Comparison of ENCODE assay signal across 17 cellular contexts in the genomic region with DNA sequence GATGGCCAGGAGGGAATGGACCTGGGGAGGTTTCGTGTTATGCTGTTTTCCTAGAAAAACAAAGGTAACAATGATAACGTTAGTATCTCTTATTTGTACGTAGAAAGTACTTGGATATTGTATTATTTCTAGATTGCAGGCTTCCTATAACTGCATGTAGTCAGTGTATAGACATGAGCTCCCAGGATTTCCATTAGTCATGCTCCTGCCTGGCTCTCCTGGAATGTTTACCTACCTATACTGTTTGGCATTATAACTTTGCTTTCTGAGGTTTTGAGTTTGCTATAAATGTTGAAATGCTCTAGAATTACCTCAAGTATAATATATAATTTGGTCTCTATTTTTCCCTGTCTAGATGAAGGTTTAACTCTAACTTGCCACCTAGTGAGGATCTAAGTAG.
"Had no signal": no experiment of that assay in that cellular context is flagged by ENCODE, and none has a peak within 500 bp of the region (broad histone marks: within the 10 kb centered on the region; RNA-seq: fewer than 3 reads in every experiment).

No MANE protein-coding gene starts in this region.

- ATAC-seq: foreskin keratinocyte, pancreas had no signal

- H3K9me3 ChIP-seq: breast epithelium, left lung, pancreas, stomach had no signal

- H3K4me1 Mint-ChIP-seq: neural crest cell had no signal

- H3K4me3 Mint-ChIP-seq: activated CD4-positive, alpha-beta T cell treated with anti-CD3 and anti-CD28 coated beads, Interleukin-2, amount 10 ng/mL, durations not matched to agents 7 days and 5 days; activated naive CD4-positive, alpha-beta T cell treated with anti-CD3 and anti-CD28 coated beads, Interleukin-2, amount 10 ng/mL, durations not matched to agents 7 days and 5 days; neural crest cell; T-helper 1 cell treated with Interleukin-12 subunit alpha and Interleukin-12 subunit beta and Interleukin-4 antibody, amounts not matched to agents 30 μg/mL and 1 μg/mL, for 36 hours had no signal

- H3K27ac ChIP-seq: adrenal gland, breast epithelium, pancreas, stomach had no signal

- H3K27me3 Mint-ChIP-seq: activated CD4-positive, alpha-beta T cell treated with anti-CD3 and anti-CD28 coated beads, Interleukin-2, amount 10 ng/mL, durations not matched to agents 7 days and 5 days; activated naive CD4-positive, alpha-beta T cell treated with anti-CD3 and anti-CD28 coated beads, Interleukin-2, amount 10 ng/mL, durations not matched to agents 7 days and 5 days had no signal

- H3K4me1 ChIP-seq: adrenal gland, breast epithelium, left lung, pancreas, stomach had no signal

- H3K27ac Mint-ChIP-seq: activated CD4-positive, alpha-beta T cell treated with anti-CD3 and anti-CD28 coated beads, Interleukin-2, amount 10 ng/mL, durations not matched to agents 7 days and 5 days; activated naive CD4-positive, alpha-beta T cell treated with anti-CD3 and anti-CD28 coated beads, Interleukin-2, amount 10 ng/mL, durations not matched to agents 7 days and 5 days; activated T-helper 2 cell treated with anti-CD3 and anti-CD28 coated beads, Interferon-gamma antibody, Interleukin-2, Interleukin-4, amounts not matched to agents 10 μg/mL and 5 μg/mL and 100 μg/mL, durations not matched to agents 14 hours and 24 hours and 36 hours; T-helper 1 cell treated with Interleukin-12 subunit alpha and Interleukin-12 subunit beta and Interleukin-4 antibody, amounts not matched to agents 30 μg/mL and 1 μg/mL, for 36 hours had no signal

- H3K4me3 ChIP-seq: adrenal gland, breast epithelium, left lung, pancreas, stomach had no signal

- H3K27me3 ChIP-seq: adrenal gland, breast epithelium, foreskin keratinocyte, left lung, pancreas, stomach had no signal

- DNase-seq: activated CD4-positive, alpha-beta T cell treated with anti-CD3 and anti-CD28 coated beads, Interleukin-2, amount 10 ng/mL, durations not matched to agents 7 days and 5 days; activated CD4-positive, CD25-positive, alpha-beta regulatory T cell; activated naive CD4-positive, alpha-beta T cell treated with anti-CD3 and anti-CD28 coated beads, Interleukin-2, amount 10 ng/mL, durations not matched to agents 7 days and 5 days; activated T-cell treated with anti-CD3 and anti-CD28 coated beads for 4 hours; adrenal gland; foreskin keratinocyte; islet precursor cell; left lung; pancreas; retina; stimulated activated CD4-positive, alpha-beta T cell treated with anti-CD3 and anti-CD28 coated beads, Interleukin-15, amount 100 ng/mL, for 24 hours; stimulated activated CD4-positive, alpha-beta T cell treated with anti-CD3 and anti-CD28 coated beads, Interleukin-4, amount 100 ng/mL, for 4 hours; stomach had no signal
